Comparison of ENCODE assay signal across 9 cellular contexts in genomic region chr12:59780605-59781135, GRCh38.
DNase-seq lines count a peak whose midpoint lies in the region; ATAC-seq and TF ChIP-seq lines count a peak whose summit lies in the region.
"Had no signal": no experiment of that assay in that cellular context is flagged by ENCODE, and none has a peak within 500 bp of the region (broad histone marks: within the 10 kb centered on the region; RNA-seq: fewer than 3 reads in every experiment).

No MANE protein-coding gene starts in this region.

- no peak overlapping the region for H3K27ac ChIP-seq in A673 (ENCODE audit: low read depth, low read length, poor library complexity, severe bottlenecking)
- H3K27ac ChIP-seq in heart left ventricle: peak overlapping the region in 1 of 12 donors; percentile 17

- no TSS peak for BruUV-seq in A673 (replicated peaks; lab: Mats Ljungman, UMichigan)

- intact Hi-C loops in A673 (cut with micrococcal nuclease; ENCODE audit: unreplicated experiment): no loop called here
- intact Hi-C loops in heart left ventricle (cut with DNase I): loop anchor here in 2 of 10 donors (5.0 to 10.0 kb wide), 2 partner anchors 183 to 186 kb away; partner anchors contain the start of gene SLC16A7 (in 2 of the 2)

- CTCF ChIA-PET in A673 (lab: Charles Lee): no interaction called here

- H3K36me3 ChIP-seq in A673 (ENCODE audit: insufficient read depth, low read length, poor library complexity, severe bottlenecking): no peaks in the 10 kb centered on the region
- peaks cover 0 to 34% (median 0%) of the 10 kb centered on the region in 9 donors for H3K36me3 ChIP-seq in heart left ventricle

- H3K9me3 ChIP-seq in A673 (ENCODE audit: low read depth, low read length, poor library complexity, severe bottlenecking) (no peaks in the 10 kb centered on the region), heart left ventricle (no peaks in the 10 kb centered on the region)

- no peak overlapping the region for H3K4me3 ChIP-seq in A673 (ENCODE audit: low read depth, low read length, poor library complexity, severe bottlenecking)
- H3K4me3 ChIP-seq in heart left ventricle: no peak overlapping the region

- 55 to 70% (median 63%) methylated on average over 3 of the region's 3 CpGs for WGBS in heart left ventricle, 4 donors

- H3K4me1 ChIP-seq in A673 (ENCODE audit: insufficient read depth, low read length, poor library complexity, severe bottlenecking) (no peaks in the 10 kb centered on the region), heart left ventricle (peaks cover 0 to 3% (median 0%) of the 10 kb centered on the region in 12 donors)

- no peaks in the 10 kb centered on the region for H3K27me3 ChIP-seq in A673 (replicated peaks; ENCODE audit: insufficient read depth, low read depth, low read length, poor library complexity)
- no peaks in the 10 kb centered on the region for H3K27me3 ChIP-seq in heart left ventricle

- TF ChIP-seq CTCF in A673 (conservative IDR thresholded peaks at IDR 0.05; ENCODE audit: low read depth, low read length): peak; percentile 54
- peak in 10 of 12 donors; percentile 9 to 55 (median 38) for TF ChIP-seq CTCF in heart left ventricle (IDR thresholded peaks at IDR 0.05)

- POLR2A ChIA-PET in A673 (lab: Charles Lee; ENCODE audit: low non-redundant PET): no interaction called here

- DNase-seq in A673 (ENCODE audit: low spot score) (peak; percentile 28), RKO (ENCODE audit: low spot score) (peak; percentile 28), heart left ventricle (no peak), NCI-H1105 treated with DMSO at 0.1 percent for 48 hours (lab: John Stamatoyannopoulos, UW) (no peak), NCI-H2227 treated with DMSO at 0.1 percent for 48 hours (lab: John Stamatoyannopoulos, UW) (no peak)

- TF ChIP-seq POLR2A in heart left ventricle (IDR thresholded peaks at IDR 0.05): no peak

- peak; percentile 45 for ATAC-seq in GM19351 (IDR thresholded peaks at IDR 0.05; ENCODE audit: unreplicated experiment)
- ATAC-seq in heart left ventricle: peak in 3 of 4 donors; percentile 56 to 83 (median 75)
- no peak for ATAC-seq in HG03342 (IDR thresholded peaks at IDR 0.05; ENCODE audit: unreplicated experiment)
- no peak for ATAC-seq in HG02571 (IDR thresholded peaks at IDR 0.05; ENCODE audit: unreplicated experiment)
- ATAC-seq: Panc1 had no signal

Comparison
In these comparisons a context has a peak if more than half of its experiments do, and no peak if none do; other contexts are left out.
1. DNase-seq: peak in A673 (single experiment) and RKO (single experiment); none in heart left ventricle (0 of 5), NCI-H1105 treated with DMSO at 0.1 percent for 48 hours (single experiment) and NCI-H2227 treated with DMSO at 0.1 percent for 48 hours (single experiment).
2. ATAC-seq: peak in GM19351 (single experiment) and heart left ventricle (3 of 4); none in HG03342 (single experiment) and HG02571 (single experiment).